In genomic region chr18:59898093-59898492, GRCh38 we compare ENCODE assay signal across 16 cellular contexts. TPM values are rescaled to one million over a fixed set of nuclear protein-coding genes. Genes with fewer than 3 reads are reported as not detected.
DNase-seq lines count a peak whose midpoint lies in the region; ATAC-seq and TF ChIP-seq lines count a peak whose summit lies in the region.
"Had no signal": no experiment of that assay in that cellular context is flagged by ENCODE, and none has a peak within 500 bp of the region (broad histone marks: within the 10 kb centered on the region; RNA-seq: fewer than 3 reads in every experiment).

No MANE protein-coding gene starts in this region.

- no peaks in the 10 kb centered on the region for H3K27me3 ChIP-seq in PC-9 (ENCODE audit: insufficient read depth, low read depth)
- H3K27me3 ChIP-seq in fibroblast of lung (ENCODE audit: control insufficient read depth, insufficient read depth, low read length), result no peaks in the 10 kb centered on the region
- peaks cover 3 to 43% (median 18%) of the 10 kb centered on the region in 4 donors for H3K27me3 ChIP-seq in esophagus muscularis mucosa
- H3K27me3 ChIP-seq: SJCRH30 had no signal

- ATAC-seq in stimulated activated naive CD8-positive, alpha-beta T cell treated with anti-CD3 and anti-CD28 coated beads, Interleukin-15, amount 100 ng/mL, for 72 hours, result no peak
- ATAC-seq: naive thymus-derived CD8-positive, alpha-beta T cell had no signal

- H3K4me2 ChIP-seq in PC-9 (peak overlapping the region; percentile 89), fibroblast of lung (ENCODE audit: extremely low read depth, insufficient read depth, low read length) (peak overlapping the region; percentile 38)

- H3K4me1 ChIP-seq in PC-9 (replicated peaks; ENCODE audit: insufficient read depth) (peaks cover 28% of the 10 kb centered on the region), fibroblast of lung (ENCODE audit: control insufficient read depth, extremely low read depth, insufficient read depth, low read length) (no peaks in the 10 kb centered on the region), esophagus muscularis mucosa (peaks cover 7 to 28% (median 25%) of the 10 kb centered on the region in 4 donors)

- H2AFZ ChIP-seq in PC-9, result no peak overlapping the region
- no peak overlapping the region for H2AFZ ChIP-seq in fibroblast of lung (ENCODE audit: low read length)

- H3K36me3 Mint-ChIP-seq in stimulated activated naive CD8-positive, alpha-beta T cell treated with anti-CD3 and anti-CD28 coated beads, Interleukin-15, Interleukin-2, amounts not matched to agents 100 ng/mL and 50 ng/mL, for 24 hours (ENCODE audit: low read depth), result peaks cover 26% of the 10 kb centered on the region

- peaks cover 18% of the 10 kb centered on the region for H3K36me3 ChIP-seq in PC-9 (ENCODE audit: low read depth)
- H3K36me3 ChIP-seq in fibroblast of lung (ENCODE audit: control insufficient read depth, insufficient read depth, low read length), result peaks cover 2% of the 10 kb centered on the region
- H3K36me3 ChIP-seq in esophagus muscularis mucosa, result no peaks in the 10 kb centered on the region
- H3K36me3 ChIP-seq: SJCRH30 had no signal

- H3K79me2 ChIP-seq in PC-9 (ENCODE audit: low read depth) (peaks cover 50% of the 10 kb centered on the region), fibroblast of lung (ENCODE audit: control insufficient read depth, insufficient read depth, low read length) (peaks cover 22% of the 10 kb centered on the region)

- peaks cover 38% of the 10 kb centered on the region for H3F3A ChIP-seq in PC-9 (ENCODE audit: insufficient read depth, low read depth)

- H3K4me1 Mint-ChIP-seq in stimulated activated naive CD8-positive, alpha-beta T cell treated with anti-CD3 and anti-CD28 coated beads, Interleukin-15, Interleukin-2, amounts not matched to agents 100 ng/mL and 50 ng/mL, for 24 hours (ENCODE audit: low read depth), result peaks cover 31% of the 10 kb centered on the region
- H3K4me1 Mint-ChIP-seq in stimulated activated naive CD8-positive, alpha-beta T cell treated with anti-CD3 and anti-CD28 coated beads, Interleukin-15, amount 100 ng/mL, for 72 hours, result peaks cover 22% of the 10 kb centered on the region

- H3K4me3 ChIP-seq in PC-9, result peak overlapping the region; percentile 90
- H3K4me3 ChIP-seq in fibroblast of lung (replicated peaks in 1 of 4; ENCODE audit: control extremely low read depth in 1 of 4, insufficient read depth in 1 of 4, low read depth in 3 of 4, low read length in 4 of 4), result peak overlapping the region in 2 of 4 experiments; percentile 84 to 94
- no peak overlapping the region for H3K4me3 ChIP-seq in esophagus muscularis mucosa
- H3K4me3 ChIP-seq: SJCRH30 had no signal

- no peak for DNase-seq in stimulated activated naive CD8-positive, alpha-beta T cell treated with anti-CD3 and anti-CD28 coated beads, Interleukin-15, amount 100 ng/mL, for 72 hours
- DNase-seq in PC-9 (peak in 1 of 2 experiments; percentile 49), fibroblast of lung (ENCODE audit: low read depth in 2 of 2) (no peak), NAMALWA (ENCODE audit: low spot score) (no peak), esophagus muscularis mucosa (ENCODE audit: extremely low spot score) (no peak), pons (ENCODE audit: low spot score) (no peak), cerebellum (ENCODE audit: low spot score) (no peak)
- DNase-seq: activated T-cell treated with anti-CD3 and anti-CD28 coated beads, Interleukin-2, amount 50 U/mL, for 1 hour; C1 segment of cervical spinal cord; dorsolateral prefrontal cortex; foreskin melanocyte; GF-D8; kidney glomerular epithelial cell; naive thymus-derived CD8-positive, alpha-beta T cell; SJCRH30 had no signal

- H3K9me3 Mint-ChIP-seq in stimulated activated naive CD8-positive, alpha-beta T cell treated with anti-CD3 and anti-CD28 coated beads, Interleukin-15, Interleukin-2, amounts not matched to agents 100 ng/mL and 50 ng/mL, for 24 hours, result no peaks in the 10 kb centered on the region
- no peaks in the 10 kb centered on the region for H3K9me3 Mint-ChIP-seq in stimulated activated naive CD8-positive, alpha-beta T cell treated with anti-CD3 and anti-CD28 coated beads, Interleukin-15, amount 100 ng/mL, for 72 hours
- H3K9me3 Mint-ChIP-seq: naive thymus-derived CD8-positive, alpha-beta T cell had no signal

- H3K9me3 ChIP-seq in PC-9 (ENCODE audit: insufficient read depth, low read depth) (no peaks in the 10 kb centered on the region), fibroblast of lung (ENCODE audit: control insufficient read depth, insufficient read depth, low read depth, low read length) (no peaks in the 10 kb centered on the region), esophagus muscularis mucosa (no peaks in the 10 kb centered on the region)
- H3K9me3 ChIP-seq: SJCRH30 had no signal

- intact Hi-C loops in PC-9 (cut with micrococcal nuclease; ENCODE audit: unreplicated experiment) (loop anchor here (2.0 kb wide), 3 partner anchors 15 to 61 kb away; no protein-coding TSS in a partner anchor), esophagus muscularis mucosa (cut with DNase I) (no loop called here)

- CTCF ChIA-PET in PC-9 (lab: Charles Lee), result no interaction called here

- 62% methylated on average over 4 of the region's 4 CpGs for WGBS in esophagus muscularis mucosa

- H3K9me2 ChIP-seq in PC-9 (ENCODE audit: insufficient read depth), result no peaks in the 10 kb centered on the region

- no peak for TF ChIP-seq CTCF in PC-9 (conservative IDR thresholded peaks at IDR 0.05)
- TF ChIP-seq CTCF in fibroblast of lung (conservative IDR thresholded peaks at IDR 0.05 in 1 of 2, IDR thresholded peaks at IDR 0.05 in 1 of 2; ENCODE audit: low read depth in 1 of 2, low read length in 2 of 2), result no peak
- TF ChIP-seq CTCF in esophagus muscularis mucosa (IDR thresholded peaks at IDR 0.05), result no peak

- TF ChIP-seq EP300 in esophagus muscularis mucosa (IDR thresholded peaks at IDR 0.05), result no peak

- H3K9ac ChIP-seq in fibroblast of lung (ENCODE audit: insufficient read depth, low read length), result no peak overlapping the region

- no peaks in the 10 kb centered on the region for H3K27me3 Mint-ChIP-seq in stimulated activated naive CD8-positive, alpha-beta T cell treated with anti-CD3 and anti-CD28 coated beads, Interleukin-15, Interleukin-2, amounts not matched to agents 100 ng/mL and 50 ng/mL, for 24 hours
- no peaks in the 10 kb centered on the region for H3K27me3 Mint-ChIP-seq in stimulated activated naive CD8-positive, alpha-beta T cell treated with anti-CD3 and anti-CD28 coated beads, Interleukin-15, amount 100 ng/mL, for 72 hours
- H3K27me3 Mint-ChIP-seq: naive thymus-derived CD8-positive, alpha-beta T cell had no signal

- no peak overlapping the region for H3K27ac Mint-ChIP-seq in stimulated activated naive CD8-positive, alpha-beta T cell treated with anti-CD3 and anti-CD28 coated beads, Interleukin-15, Interleukin-2, amounts not matched to agents 100 ng/mL and 50 ng/mL, for 24 hours
- H3K27ac Mint-ChIP-seq in stimulated activated naive CD8-positive, alpha-beta T cell treated with anti-CD3 and anti-CD28 coated beads, Interleukin-15, amount 100 ng/mL, for 72 hours, result no peak overlapping the region

- no TSS peak for BruUV-seq in PC-9 (replicated peaks; lab: Mats Ljungman, UMichigan)

- peak overlapping the region; percentile 17 for H3K4me3 Mint-ChIP-seq in stimulated activated naive CD8-positive, alpha-beta T cell treated with anti-CD3 and anti-CD28 coated beads, Interleukin-15, Interleukin-2, amounts not matched to agents 100 ng/mL and 50 ng/mL, for 24 hours
- peak overlapping the region in 1 of 2 donors; percentile 96 for H3K4me3 Mint-ChIP-seq in stimulated activated naive CD8-positive, alpha-beta T cell treated with anti-CD3 and anti-CD28 coated beads, Interleukin-15, amount 100 ng/mL, for 72 hours

- POLR2A ChIA-PET in PC-9 (lab: Charles Lee; ENCODE audit: unreplicated experiment), result interaction anchor here (0.5 kb wide), 1 partner anchor 649 kb away, joined by 4 read pairs; no protein-coding TSS in a partner anchor

- H4K20me1 ChIP-seq in PC-9 (ENCODE audit: insufficient read depth) (peaks cover 10% of the 10 kb centered on the region), fibroblast of lung (ENCODE audit: control insufficient read depth, extremely low read depth, insufficient read depth, low read length) (no peaks in the 10 kb centered on the region)

- TF ChIP-seq POLR2A in esophagus muscularis mucosa (IDR thresholded peaks at IDR 0.05; ENCODE audit: low read depth), result no peak

- H3K27ac ChIP-seq in PC-9 (peak overlapping the region; percentile 92), fibroblast of lung (ENCODE audit: insufficient read depth, low read length) (no peak overlapping the region), esophagus muscularis mucosa (replicated peaks in 1 of 4) (no peak overlapping the region)
- H3K27ac ChIP-seq: dorsolateral prefrontal cortex, SJCRH30 had no signal

RNA-seq across cellular contexts. Expression of gene PMAIP1, which starts 1.7 kb away (rescaled TPM):
- total RNA-seq in PC-9 (2021) (16.5 and 17.0 TPM in 2 replicates), fibroblast of lung (29.8 and 34.7 TPM in 2 replicates), esophagus muscularis mucosa (1 to 10 TPM in 1 of 4 donors, under 1 TPM in 3; 0.42 to 1.3 (median 0.79) TPM), cerebellum (2.4 TPM)
- 8.5 and 15.9 TPM in 2 replicates for polyA plus RNA-seq in fibroblast of lung
- polyA plus RNA-seq in fibroblast of lung (2012), result 6.9 and 14.8 TPM in 2 replicates
- 0.16 and 1.5 TPM in 2 replicates for polyA minus RNA-seq in fibroblast of lung (ENCODE audit: low replicate concordance)
